Comparison of ENCODE assay signal across 12 cellular contexts in the genomic region with DNA sequence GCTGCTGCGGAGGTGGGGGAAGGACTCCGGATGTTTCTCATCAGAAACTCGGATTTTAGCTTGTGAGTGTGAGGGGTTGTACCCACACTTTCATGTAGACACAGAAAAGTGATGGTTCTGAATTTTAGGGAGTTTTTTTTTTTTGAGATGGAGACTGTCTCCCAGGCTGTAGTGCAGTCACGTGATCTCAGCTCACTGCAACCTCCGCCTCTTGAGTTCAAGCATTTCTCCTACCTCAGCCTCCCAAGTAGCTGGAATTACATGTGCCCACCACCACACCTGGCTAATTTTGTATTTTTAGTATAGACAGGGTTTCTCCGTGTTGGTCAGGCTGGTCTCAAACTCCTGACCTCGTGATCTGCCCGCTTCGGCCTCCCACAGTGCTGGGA. TPM values are rescaled to one million over a fixed set of nuclear protein-coding genes. Genes with fewer than 3 reads are reported as not detected.
"Had no signal": no experiment of that assay in that cellular context is flagged by ENCODE, and none has a peak within 500 bp of the region (broad histone marks: within the 10 kb centered on the region; RNA-seq: fewer than 3 reads in every experiment).

No MANE protein-coding gene starts in this region.

- FAIRE-seq: H1, H54 had no signal

- DNase-seq: GM23248, GOT3, H7, H9, HCEC 1CT, HFFc6 had no signal

- H3K4me2 ChIP-seq: GM23338 had no signal

- H3K36me3 ChIP-seq: HAP-1 had no signal

- H3K9ac ChIP-seq: GM23248 had no signal

- H3K27ac ChIP-seq: GM23248 had no signal

- H3K4me3 ChIP-seq: GM23248, GM23338, HAP-1 had no signal

- H3K9me3 ChIP-seq: HAP-1 had no signal

- ATAC-seq: GM23338, HCT116 had no signal

- H3K4me1 ChIP-seq: HAP-1 had no signal

- H2AFZ ChIP-seq: GM23248, GM23338 had no signal

RNA-seq across cellular contexts. Expression of a gene that starts 22.4 kb away (rescaled TPM):
- total RNA-seq: GM23248, GM23338, H1, H4, H7, H9, HFFc6 had no signal
- polyA plus RNA-seq: GM23248, H1 had no signal
